1 cellular context compared by ENCODE assay signal in genomic region chr10:124228017-124228379, GRCh38.
TF ChIP-seq lines count a peak whose summit lies in the region.

No MANE protein-coding gene starts in this region.

TF ChIP-seq in neural cell, 6 proteins besides CTCF, POLR2A, EP300 and RAD21 (continued from another document):
- TF ChIP-seq, protein P1, sequence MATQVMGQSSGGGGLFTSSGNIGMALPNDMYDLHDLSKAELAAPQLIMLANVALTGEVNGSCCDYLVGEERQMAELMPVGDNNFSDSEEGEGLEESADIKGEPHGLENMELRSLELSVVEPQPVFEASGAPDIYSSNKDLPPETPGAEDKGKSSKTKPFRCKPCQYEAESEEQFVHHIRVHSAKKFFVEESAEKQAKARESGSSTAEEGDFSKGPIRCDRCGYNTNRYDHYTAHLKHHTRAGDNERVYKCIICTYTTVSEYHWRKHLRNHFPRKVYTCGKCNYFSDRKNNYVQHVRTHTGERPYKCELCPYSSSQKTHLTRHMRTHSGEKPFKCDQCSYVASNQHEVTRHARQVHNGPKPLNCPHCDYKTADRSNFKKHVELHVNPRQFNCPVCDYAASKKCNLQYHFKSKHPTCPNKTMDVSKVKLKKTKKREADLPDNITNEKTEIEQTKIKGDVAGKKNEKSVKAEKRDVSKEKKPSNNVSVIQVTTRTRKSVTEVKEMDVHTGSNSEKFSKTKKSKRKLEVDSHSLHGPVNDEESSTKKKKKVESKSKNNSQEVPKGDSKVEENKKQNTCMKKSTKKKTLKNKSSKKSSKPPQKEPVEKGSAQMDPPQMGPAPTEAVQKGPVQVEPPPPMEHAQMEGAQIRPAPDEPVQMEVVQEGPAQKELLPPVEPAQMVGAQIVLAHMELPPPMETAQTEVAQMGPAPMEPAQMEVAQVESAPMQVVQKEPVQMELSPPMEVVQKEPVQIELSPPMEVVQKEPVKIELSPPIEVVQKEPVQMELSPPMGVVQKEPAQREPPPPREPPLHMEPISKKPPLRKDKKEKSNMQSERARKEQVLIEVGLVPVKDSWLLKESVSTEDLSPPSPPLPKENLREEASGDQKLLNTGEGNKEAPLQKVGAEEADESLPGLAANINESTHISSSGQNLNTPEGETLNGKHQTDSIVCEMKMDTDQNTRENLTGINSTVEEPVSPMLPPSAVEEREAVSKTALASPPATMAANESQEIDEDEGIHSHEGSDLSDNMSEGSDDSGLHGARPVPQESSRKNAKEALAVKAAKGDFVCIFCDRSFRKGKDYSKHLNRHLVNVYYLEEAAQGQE (IDR thresholded peaks at IDR 0.05; ENCODE audit: borderline replicate concordance): peak; percentile 2
- TF ChIP-seq TAF1 (IDR thresholded peaks at IDR 0.05; ENCODE audit: low read depth): no peak
